In the genomic region with DNA sequence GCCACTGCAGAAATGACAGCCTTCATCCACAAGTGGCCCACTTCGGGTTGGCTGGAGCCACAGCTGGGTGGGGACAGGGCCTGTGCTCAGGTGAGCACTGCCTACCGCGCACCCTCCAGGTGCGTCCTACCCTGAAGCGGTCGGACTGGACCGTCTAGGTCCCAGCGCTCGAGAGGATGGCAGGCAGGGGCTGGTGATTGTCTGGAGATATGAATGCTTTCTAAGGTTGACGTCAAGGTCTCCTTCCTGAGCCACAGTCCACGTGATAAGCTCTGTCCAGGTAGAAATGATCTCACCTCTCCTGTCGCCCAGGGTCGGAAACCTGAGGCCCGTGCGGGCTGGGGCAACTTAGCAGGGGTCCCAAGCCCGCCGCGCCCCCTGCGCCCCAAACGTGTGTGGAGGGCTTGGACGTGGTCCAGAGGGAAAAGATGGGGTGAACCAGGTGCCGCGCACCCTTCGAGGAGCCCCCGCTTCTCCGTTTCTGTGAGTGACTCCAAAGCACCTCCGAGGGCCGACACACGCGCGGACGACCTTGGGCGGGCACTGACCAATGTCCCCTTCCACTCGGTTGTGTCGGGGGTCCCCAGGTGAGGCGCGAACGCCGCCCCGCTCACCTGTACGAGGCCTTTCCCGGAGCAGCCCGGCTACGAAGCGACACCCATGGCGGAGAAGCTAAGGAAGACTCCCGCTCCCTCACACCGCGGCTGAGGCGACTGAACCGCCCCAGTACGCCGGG, we compare ENCODE assay signal across 8 cellular contexts. TPM values are rescaled to one million over a fixed set of nuclear protein-coding genes. Genes with fewer than 3 reads are reported as not detected.
DNase-seq lines count a peak whose midpoint lies in the region; ATAC-seq and TF ChIP-seq lines count a peak whose summit lies in the region.

No MANE protein-coding gene starts in this region.

- DNase-seq in DMS 273 (lab: John Stamatoyannopoulos, UW; ENCODE audit: unreplicated experiment) (peak; percentile 56), DMS 273 treated with DMSO at 0.1 percent for 48 hours (lab: John Stamatoyannopoulos, UW) (no peak), NCI-H2196 (lab: John Stamatoyannopoulos, UW; ENCODE audit: unreplicated experiment) (peak; percentile 68), colonic mucosa (peak; percentile 77), mucosa of gallbladder (ENCODE audit: low spot score) (peak; percentile 59), NCI-H2081 (lab: John Stamatoyannopoulos, UW) (no peak), pons (ENCODE audit: low spot score) (no peak)
- no peak for DNase-seq in activated naive CD4-positive, alpha-beta T cell treated with anti-CD3 and anti-CD28 coated beads, Interleukin-2, amount 50 U/mL, for 72 hours (ENCODE audit: low spot score in 2 of 2)

- no peaks in the 10 kb centered on the region for H3K36me3 ChIP-seq in colonic mucosa

- H3K4me1 ChIP-seq in colonic mucosa, result peaks cover 8% of the 10 kb centered on the region

- H3K9ac ChIP-seq in colonic mucosa (ENCODE audit: low read depth in 2 of 2, low read length in 2 of 2), result peak overlapping the region; percentile 93 to 94

- H3K9me3 ChIP-seq in colonic mucosa, result no peaks in the 10 kb centered on the region

- no peak for TF ChIP-seq CTCF in colonic mucosa (IDR thresholded peaks at IDR 0.05)

- no peak for ATAC-seq in activated naive CD4-positive, alpha-beta T cell treated with anti-CD3 and anti-CD28 coated beads, Interleukin-2, amount 50 U/mL, for 72 hours

- no peaks in the 10 kb centered on the region for H3K27me3 ChIP-seq in colonic mucosa

- H3K27ac Mint-ChIP-seq in activated naive CD4-positive, alpha-beta T cell treated with anti-CD3 and anti-CD28 coated beads, Interleukin-2, amount 50 U/mL, for 72 hours, result peak overlapping the region in 1 of 2 donors; percentile 88

- peak overlapping the region; percentile 57 for H3K4me3 ChIP-seq in colonic mucosa

- peak overlapping the region; percentile 60 for H3K27ac ChIP-seq in colonic mucosa

- no peaks in the 10 kb centered on the region for H3K9me3 Mint-ChIP-seq in activated naive CD4-positive, alpha-beta T cell treated with anti-CD3 and anti-CD28 coated beads, Interleukin-2, amount 50 U/mL, for 72 hours

- intact Hi-C loops in colonic mucosa (cut with DNase I), result no loop called here

- no peaks in the 10 kb centered on the region for H3K36me3 Mint-ChIP-seq in activated naive CD4-positive, alpha-beta T cell treated with anti-CD3 and anti-CD28 coated beads, Interleukin-2, amount 50 U/mL, for 72 hours

RNA-seq across cellular contexts. Expression of gene DOP1B, which starts 0.9 kb away (rescaled TPM):
- 10 to 100 TPM; 72.5 to 78.8 TPM for total RNA-seq in colonic mucosa
- 31.2 TPM for total RNA-seq in mucosa of gallbladder
- 10 to 100 TPM; 12.1 to 12.9 TPM for total RNA-seq in activated naive CD4-positive, alpha-beta T cell treated with anti-CD3 and anti-CD28 coated beads, Interleukin-2, amount 50 U/mL, for 72 hours

RNA-seq across cellular contexts. Expression of gene CBR3, which starts 20.9 kb away (rescaled TPM):
- 1 to 10 TPM; 2.2 TPM for total RNA-seq in colonic mucosa
- 4.8 TPM for total RNA-seq in mucosa of gallbladder
- 10 to 100 TPM in 1 of 2 donors, 1 to 10 TPM in 1; 9.6 to 23.2 TPM for total RNA-seq in activated naive CD4-positive, alpha-beta T cell treated with anti-CD3 and anti-CD28 coated beads, Interleukin-2, amount 50 U/mL, for 72 hours

Comparison
In these comparisons a context has a peak if more than half of its experiments do, and no peak if none do; other contexts are left out.
1. DNase-seq: peak in DMS 273 (single experiment), NCI-H2196 (single experiment), colonic mucosa (single experiment) and mucosa of gallbladder (single experiment); none in DMS 273 treated with DMSO at 0.1 percent for 48 hours (single experiment), NCI-H2081 (0 of 2), pons (single experiment) and activated naive CD4-positive, alpha-beta T cell treated with anti-CD3 and anti-CD28 coated beads, Interleukin-2, amount 50 U/mL, for 72 hours (0 of 2).